Comparison of ENCODE assay signal across 8 cellular contexts in the genomic region with DNA sequence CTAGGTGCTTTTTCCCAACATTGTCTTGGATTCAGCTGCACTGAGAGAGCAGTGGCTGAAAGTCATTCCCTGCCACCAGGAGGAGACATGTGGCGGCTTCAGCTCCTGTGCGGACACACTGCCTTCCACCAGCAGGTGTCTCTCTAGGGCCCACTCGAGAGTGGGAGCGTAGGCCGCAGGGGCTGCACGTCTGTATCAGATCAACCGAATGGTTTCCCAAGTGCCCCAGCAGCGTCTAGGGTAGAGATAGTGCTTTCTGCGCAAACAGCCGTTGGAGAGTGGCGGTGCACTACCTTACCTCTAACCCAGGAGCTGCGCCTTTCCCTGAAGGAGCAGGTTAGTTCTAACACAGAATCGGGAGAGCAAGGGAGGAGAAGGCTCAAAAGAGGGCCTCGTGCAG. TPM values are rescaled to one million over a fixed set of nuclear protein-coding genes. Genes with fewer than 3 reads are reported as not detected.
DNase-seq lines count a peak whose midpoint lies in the region; ATAC-seq and TF ChIP-seq lines count a peak whose summit lies in the region.

No MANE protein-coding gene starts in this region.

- H3K4me3 Mint-ChIP-seq in CD14-positive monocyte = no peak overlapping the region
- H3K4me3 Mint-ChIP-seq in activated T-helper 17 cell treated with anti-CD3 and anti-CD28 coated beads, Interleukin-2, amount 50 U/mL, for 72 hours = no peak overlapping the region

- H3K27ac Mint-ChIP-seq in CD14-positive monocyte = no peak overlapping the region
- H3K27ac Mint-ChIP-seq in activated T-helper 17 cell treated with anti-CD3 and anti-CD28 coated beads, Interleukin-2, amount 50 U/mL, for 72 hours = no peak overlapping the region

- H3K27me3 Mint-ChIP-seq in CD14-positive monocyte (ENCODE audit: low read depth in 3 of 3) = peaks cover 4 to 6% (median 5%) of the 10 kb centered on the region in 3 donors
- H3K27me3 Mint-ChIP-seq in activated T-helper 17 cell treated with anti-CD3 and anti-CD28 coated beads, Interleukin-2, amount 50 U/mL, for 72 hours = no peaks in the 10 kb centered on the region

- no peaks in the 10 kb centered on the region for H3K4me1 ChIP-seq in PC-3 (ENCODE audit: insufficient read depth, low read length)

- H3K27ac ChIP-seq in PC-3 (ENCODE audit: low read length) = no peak overlapping the region

- no peaks in the 10 kb centered on the region for H3K36me3 Mint-ChIP-seq in CD14-positive monocyte
- H3K36me3 Mint-ChIP-seq in activated T-helper 17 cell treated with anti-CD3 and anti-CD28 coated beads, Interleukin-2, amount 50 U/mL, for 72 hours (ENCODE audit: low read depth) = no peaks in the 10 kb centered on the region

- no peak overlapping the region for H3K4me3 ChIP-seq in PC-3 (ENCODE audit: low read length)

- DNase-seq in CD14-positive monocyte (ENCODE audit: low spot score) = no peak
- peak; percentile 44 for DNase-seq in PC-3
- peak in 41 of 42 donors; percentile 10 to 75 (median 55) for DNase-seq in head of caudate nucleus
- peak; percentile 40 for DNase-seq in renal cortical epithelial cell (ENCODE audit: low read depth)
- no peak for DNase-seq in epidermal melanocyte (ENCODE audit: insufficient read length, low spot score)

- POLR2A ChIA-PET in PC-3 (lab: Charles Lee; ENCODE audit: unreplicated experiment) = no interaction called here

- H3F3A ChIP-seq in PC-3 (ENCODE audit: low read length, unreplicated experiment) = no peaks in the 10 kb centered on the region

- TF ChIP-seq CTCF in CD14-positive monocyte (IDR thresholded peaks at IDR 0.05) = peak; percentile 32
- TF ChIP-seq CTCF in PC-3 (conservative IDR thresholded peaks at IDR 0.05; ENCODE audit: low read depth, low read length) = peak; percentile 83

- H3K9me3 Mint-ChIP-seq in CD14-positive monocyte = peaks cover 0 to 6% (median 0%) of the 10 kb centered on the region in 7 donors
- no peaks in the 10 kb centered on the region for H3K9me3 Mint-ChIP-seq in activated T-helper 17 cell treated with anti-CD3 and anti-CD28 coated beads, Interleukin-2, amount 50 U/mL, for 72 hours

- H3K4me1 Mint-ChIP-seq in CD14-positive monocyte = no peaks in the 10 kb centered on the region
- no peaks in the 10 kb centered on the region for H3K4me1 Mint-ChIP-seq in activated T-helper 17 cell treated with anti-CD3 and anti-CD28 coated beads, Interleukin-2, amount 50 U/mL, for 72 hours

- intact Hi-C loops in CD14-positive monocyte (cut with micrococcal nuclease) = no loop called here
- intact Hi-C loops in PC-3 (cut with micrococcal nuclease) = no loop called here
- intact Hi-C loops in head of caudate nucleus (cut with DNase I) = no loop called here

- H4K20me1 ChIP-seq in PC-3 (ENCODE audit: low read length) = no peaks in the 10 kb centered on the region

- peak; percentile 59 for ATAC-seq in GM21526 (IDR thresholded peaks at IDR 0.05; ENCODE audit: low FRiP score, unreplicated experiment)
- ATAC-seq in PC-3 = peak; percentile 84
- peak; percentile 72 for ATAC-seq in activated T-helper 17 cell treated with anti-CD3 and anti-CD28 coated beads, Interleukin-2, amount 50 U/mL, for 72 hours (replicated peaks)
- ATAC-seq in HG02970 (IDR thresholded peaks at IDR 0.05; ENCODE audit: low FRiP score, unreplicated experiment) = no peak

- H3K27me3 ChIP-seq in PC-3 (ENCODE audit: low read length) = no peaks in the 10 kb centered on the region

- no peaks in the 10 kb centered on the region for H3K9me3 ChIP-seq in PC-3 (ENCODE audit: low read length)

- BruUV-seq in PC-3 (replicated peaks; lab: Mats Ljungman, UMichigan) = no TSS peak

- H3K36me3 ChIP-seq in PC-3 (ENCODE audit: low read depth, low read length) = no peaks in the 10 kb centered on the region

- H3K9ac ChIP-seq in PC-3 (ENCODE audit: low read length) = no peak overlapping the region

- H2AFZ ChIP-seq in PC-3 (ENCODE audit: low read length) = no peak overlapping the region

- H3K9me2 ChIP-seq in PC-3 (replicated peaks; ENCODE audit: low read length) = no peaks in the 10 kb centered on the region

- no peak overlapping the region for H3K4me2 ChIP-seq in PC-3 (ENCODE audit: low read length)

- CTCF ChIA-PET in PC-3 (lab: Charles Lee) = interaction anchor here (0.5 kb wide), 1 partner anchor 106 kb away, joined by 3 read pairs; no protein-coding TSS in a partner anchor

- H3K79me2 ChIP-seq in PC-3 (ENCODE audit: low read length) = no peaks in the 10 kb centered on the region

RNA-seq across cellular contexts. Expression of a gene that starts 31.7 kb away (rescaled TPM):
- not detected for polyA plus RNA-seq in CD14-positive monocyte
- total RNA-seq in PC-3 (2014; rRNA removed) (0.29 and 0.40 TPM in 2 replicates), renal cortical epithelial cell (not detected in 2 replicates)
- total RNA-seq in activated T-helper 17 cell treated with anti-CD3 and anti-CD28 coated beads, Interleukin-2, amount 50 U/mL, for 72 hours = not detected

RNA-seq across cellular contexts. Expression of a gene that starts 53.3 kb away (rescaled TPM):
- not detected for polyA plus RNA-seq in CD14-positive monocyte
- total RNA-seq in PC-3 (2014; rRNA removed) (5.6 and 9.3 TPM in 2 replicates), renal cortical epithelial cell (not detected in 2 replicates)
- total RNA-seq in activated T-helper 17 cell treated with anti-CD3 and anti-CD28 coated beads, Interleukin-2, amount 50 U/mL, for 72 hours = under 1 TPM; 0.08 to 0.56 TPM

RNA-seq across cellular contexts. Expression of a gene that starts 54.8 kb away (rescaled TPM):
- polyA plus RNA-seq in CD14-positive monocyte = 10 to 100 TPM; 30.8 to 33.8 TPM
- 36.6 and 59.3 TPM in 2 replicates for total RNA-seq in PC-3 (2014; rRNA removed)
- 10 to 100 TPM; 38.7 to 51.9 TPM for total RNA-seq in activated T-helper 17 cell treated with anti-CD3 and anti-CD28 coated beads, Interleukin-2, amount 50 U/mL, for 72 hours
- 17.6 and 18.4 TPM in 2 replicates for total RNA-seq in renal cortical epithelial cell

Comparison
In these comparisons a context has a peak if more than half of its experiments do, and no peak if none do; other contexts are left out.
1. DNase-seq: peak in PC-3 (single experiment), head of caudate nucleus (41 of 42) and renal cortical epithelial cell (single experiment); none in CD14-positive monocyte (single experiment) and epidermal melanocyte (single experiment).